In the genomic region with DNA sequence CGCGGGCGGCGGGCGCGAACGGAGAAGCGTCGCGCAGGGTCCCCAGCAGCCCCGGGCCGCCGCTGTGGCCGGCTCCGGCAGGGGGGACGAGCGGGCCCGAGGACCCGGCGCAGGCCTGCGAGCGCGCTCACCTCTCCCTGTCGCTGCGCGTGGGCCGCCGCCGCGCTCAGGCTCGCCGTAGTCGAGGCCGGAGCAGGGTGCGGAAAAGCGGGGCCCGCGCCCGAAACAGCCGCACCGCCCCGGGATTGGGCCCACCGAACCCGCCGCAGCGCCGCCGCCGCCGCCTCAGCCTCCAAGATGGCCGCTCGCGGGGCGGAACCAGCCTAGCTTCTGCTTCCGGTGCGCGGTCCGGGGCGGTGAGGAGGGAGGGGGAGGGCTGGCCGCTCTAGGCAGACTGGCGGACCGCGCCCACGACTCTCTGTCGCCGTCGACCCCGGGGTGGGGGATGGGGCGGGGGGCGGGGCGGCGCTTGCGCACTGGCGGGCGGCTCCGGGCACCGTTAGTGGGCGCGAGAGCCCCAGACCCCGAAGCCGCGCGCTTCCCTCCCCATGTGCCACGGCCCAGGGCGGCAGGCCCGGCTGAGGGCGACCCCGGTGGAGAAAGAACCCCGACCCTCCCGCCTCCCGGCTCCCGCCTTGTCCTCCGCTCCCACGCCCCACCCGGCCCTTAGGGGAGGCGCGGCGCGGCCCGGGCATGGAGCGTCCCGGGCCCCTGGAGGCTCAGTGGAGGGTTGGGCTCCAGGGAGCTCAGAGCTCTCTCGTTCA, we compare ENCODE assay signal across 1 cellular context.
TF ChIP-seq lines count a peak whose summit lies in the region.

UBE2J2 (minus strand) TSS at position 320 of the 764 bp plus-strand sequence. CDS start 5,862 bp downstream, outside the sequence.

TF ChIP-seq in K562, 482 proteins besides CTCF, POLR2A, EP300 and RAD21 (continued from another document and continues in another):
- TF ChIP-seq REST (CRISPR knock-in tag; IDR thresholded peaks at IDR 0.05; ENCODE audit: low read depth), result no peak
- TF ChIP-seq NR1H2 (CRISPR knock-in tag; IDR thresholded peaks at IDR 0.05), result no peak; the same call in 1 of the 2 replicates
- TF ChIP-seq KLF6 (CRISPR knock-in tag; IDR thresholded peaks at IDR 0.05; ENCODE audit: borderline replicate concordance), result no peak
- TF ChIP-seq, protein P1, sequence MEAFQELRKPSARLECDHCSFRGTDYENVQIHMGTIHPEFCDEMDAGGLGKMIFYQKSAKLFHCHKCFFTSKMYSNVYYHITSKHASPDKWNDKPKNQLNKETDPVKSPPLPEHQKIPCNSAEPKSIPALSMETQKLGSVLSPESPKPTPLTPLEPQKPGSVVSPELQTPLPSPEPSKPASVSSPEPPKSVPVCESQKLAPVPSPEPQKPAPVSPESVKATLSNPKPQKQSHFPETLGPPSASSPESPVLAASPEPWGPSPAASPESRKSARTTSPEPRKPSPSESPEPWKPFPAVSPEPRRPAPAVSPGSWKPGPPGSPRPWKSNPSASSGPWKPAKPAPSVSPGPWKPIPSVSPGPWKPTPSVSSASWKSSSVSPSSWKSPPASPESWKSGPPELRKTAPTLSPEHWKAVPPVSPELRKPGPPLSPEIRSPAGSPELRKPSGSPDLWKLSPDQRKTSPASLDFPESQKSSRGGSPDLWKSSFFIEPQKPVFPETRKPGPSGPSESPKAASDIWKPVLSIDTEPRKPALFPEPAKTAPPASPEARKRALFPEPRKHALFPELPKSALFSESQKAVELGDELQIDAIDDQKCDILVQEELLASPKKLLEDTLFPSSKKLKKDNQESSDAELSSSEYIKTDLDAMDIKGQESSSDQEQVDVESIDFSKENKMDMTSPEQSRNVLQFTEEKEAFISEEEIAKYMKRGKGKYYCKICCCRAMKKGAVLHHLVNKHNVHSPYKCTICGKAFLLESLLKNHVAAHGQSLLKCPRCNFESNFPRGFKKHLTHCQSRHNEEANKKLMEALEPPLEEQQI (IDR thresholded peaks at IDR 0.05), result no peak
- TF ChIP-seq KDM1A (IDR thresholded peaks at IDR 0.05), result peak in 1 of 2 experiments; percentile 99; a peak in 2 of 4 replicates
- TF ChIP-seq, protein P2, sequence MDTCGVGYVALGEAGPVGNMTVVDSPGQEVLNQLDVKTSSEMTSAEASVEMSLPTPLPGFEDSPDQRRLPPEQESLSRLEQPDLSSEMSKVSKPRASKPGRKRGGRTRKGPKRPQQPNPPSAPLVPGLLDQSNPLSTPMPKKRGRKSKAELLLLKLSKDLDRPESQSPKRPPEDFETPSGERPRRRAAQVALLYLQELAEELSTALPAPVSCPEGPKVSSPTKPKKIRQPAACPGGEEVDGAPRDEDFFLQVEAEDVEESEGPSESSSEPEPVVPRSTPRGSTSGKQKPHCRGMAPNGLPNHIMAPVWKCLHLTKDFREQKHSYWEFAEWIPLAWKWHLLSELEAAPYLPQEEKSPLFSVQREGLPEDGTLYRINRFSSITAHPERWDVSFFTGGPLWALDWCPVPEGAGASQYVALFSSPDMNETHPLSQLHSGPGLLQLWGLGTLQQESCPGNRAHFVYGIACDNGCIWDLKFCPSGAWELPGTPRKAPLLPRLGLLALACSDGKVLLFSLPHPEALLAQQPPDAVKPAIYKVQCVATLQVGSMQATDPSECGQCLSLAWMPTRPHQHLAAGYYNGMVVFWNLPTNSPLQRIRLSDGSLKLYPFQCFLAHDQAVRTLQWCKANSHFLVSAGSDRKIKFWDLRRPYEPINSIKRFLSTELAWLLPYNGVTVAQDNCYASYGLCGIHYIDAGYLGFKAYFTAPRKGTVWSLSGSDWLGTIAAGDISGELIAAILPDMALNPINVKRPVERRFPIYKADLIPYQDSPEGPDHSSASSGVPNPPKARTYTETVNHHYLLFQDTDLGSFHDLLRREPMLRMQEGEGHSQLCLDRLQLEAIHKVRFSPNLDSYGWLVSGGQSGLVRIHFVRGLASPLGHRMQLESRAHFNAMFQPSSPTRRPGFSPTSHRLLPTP (IDR thresholded peaks at IDR 0.05; ENCODE audit: borderline replicate concordance, extremely low read depth, insufficient read length), result no peak
- TF ChIP-seq IRF2 (CRISPR knock-in tag; IDR thresholded peaks at IDR 0.05), result no peak
- peak; percentile 12; the same call in 1 of the 2 replicates for TF ChIP-seq TCF3 (CRISPR knock-in tag; IDR thresholded peaks at IDR 0.05)
- no peak for TF ChIP-seq MGA (IDR thresholded peaks at IDR 0.05)
- no peak for TF ChIP-seq JUNB (CRISPR knock-in tag; conservative IDR thresholded peaks at IDR 0.05)
- no peak for TF ChIP-seq IFI16 (CRISPR knock-in tag; IDR thresholded peaks at IDR 0.05)
- peak in 1 of 2 experiments; percentile 93; a peak in 3 of 4 replicates for TF ChIP-seq NONO (IDR thresholded peaks at IDR 0.05; ENCODE audit: low read depth in 2 of 2, low read length in 1 of 2)
- no peak for TF ChIP-seq ZBTB49 (CRISPR knock-in tag; IDR thresholded peaks at IDR 0.05; ENCODE audit: borderline replicate concordance)
- no peak for TF ChIP-seq RNF219 (CRISPR knock-in tag; IDR thresholded peaks at IDR 0.05)
- TF ChIP-seq KDM4B (IDR thresholded peaks at IDR 0.05; ENCODE audit: borderline replicate concordance in 2 of 2, low read depth in 1 of 2), result peak in 1 of 2 experiments; percentile 96; a peak in 2 of 4 replicates
- 0 out of 2 replicates have a peak, but pooled peaks have one; percentile 70 for TF ChIP-seq KDM2B (CRISPR knock-in tag; IDR thresholded peaks at IDR 0.05)
- no peak for TF ChIP-seq ZFP36 (IDR thresholded peaks at IDR 0.05; ENCODE audit: low read depth, low read length, partially characterized antibody)
- TF ChIP-seq PHTF2 (CRISPR knock-in tag; IDR thresholded peaks at IDR 0.05), result no peak
- TF ChIP-seq DLX4 (CRISPR knock-in tag; IDR thresholded peaks at IDR 0.05), result no peak
